Comparison of ENCODE assay signal across 23 cellular contexts in genomic region chr2:238151628-238152235, GRCh38. TPM values are rescaled to one million over a fixed set of nuclear protein-coding genes. Genes with fewer than 3 reads are reported as not detected.
"Had no signal": no experiment of that assay in that cellular context is flagged by ENCODE, and none has a peak within 500 bp of the region (broad histone marks: within the 10 kb centered on the region; RNA-seq: fewer than 3 reads in every experiment).

No MANE protein-coding gene starts in this region.

- H3K36me3 ChIP-seq: colonic mucosa, tibial nerve had no signal

- H3K4me1 ChIP-seq: body of pancreas, colonic mucosa, tibial nerve had no signal

- H3K4me1 Mint-ChIP-seq: activated CD4-positive, alpha-beta T cell treated with anti-CD3 and anti-CD28 coated beads for 36 hours; naive thymus-derived CD8-positive, alpha-beta T cell; neural crest cell had no signal

- DNase-seq: activated CD4-positive, alpha-beta T cell treated with anti-CD3 and anti-CD28 coated beads for 36 hours; activated CD4-positive, CD25-positive, alpha-beta regulatory T cell; activated effector memory CD4-positive, alpha-beta T cell treated with Interleukin-2 at 50 U/mL for 16 hours; activated naive CD4-positive, alpha-beta T cell treated with Interleukin-2 at 50 U/mL for 16 hours; activated T-cell treated with anti-CD3 and anti-CD28 coated beads for 4 hours; aorta; body of pancreas; colonic mucosa; effector CD8-positive, alpha-beta T cell; glutamatergic neuron; kidney; left colon; midbrain; naive thymus-derived CD8-positive, alpha-beta T cell; stimulated activated CD4-positive, alpha-beta T cell treated with anti-CD3 and anti-CD28 coated beads, Interleukin-2, amount 100 ng/mL, for 48 hours; stimulated activated naive CD4-positive, alpha-beta T cell treated with Interleukin-2 at 50 U/mL for 16 hours had no signal

- H3K27ac ChIP-seq: body of pancreas, colonic mucosa, tibial nerve had no signal

- H3K9me3 Mint-ChIP-seq: naive thymus-derived CD8-positive, alpha-beta T cell; neural crest cell had no signal

- H3K27me3 ChIP-seq: body of pancreas, colonic mucosa, tibial nerve had no signal

- ATAC-seq: activated CD4-positive, alpha-beta T cell treated with anti-CD3 and anti-CD28 coated beads for 36 hours; body of pancreas; left colon; naive thymus-derived CD8-positive, alpha-beta T cell; right cardiac atrium had no signal

- H3K27ac Mint-ChIP-seq: activated CD4-positive, alpha-beta T cell treated with anti-CD3 and anti-CD28 coated beads for 36 hours; activated naive CD8-positive, alpha-beta T cell; naive thymus-derived CD8-positive, alpha-beta T cell had no signal

- H3K27me3 Mint-ChIP-seq: activated CD4-positive, alpha-beta T cell treated with anti-CD3 and anti-CD28 coated beads for 36 hours; activated naive CD8-positive, alpha-beta T cell; naive thymus-derived CD8-positive, alpha-beta T cell had no signal

- H3K4me3 Mint-ChIP-seq: activated CD4-positive, alpha-beta T cell treated with anti-CD3 and anti-CD28 coated beads for 36 hours; activated naive CD8-positive, alpha-beta T cell; naive thymus-derived CD8-positive, alpha-beta T cell; neural crest cell had no signal

- H3K4me3 ChIP-seq: body of pancreas, colonic mucosa, tibial nerve had no signal

- H3K36me3 Mint-ChIP-seq: activated naive CD8-positive, alpha-beta T cell; naive thymus-derived CD8-positive, alpha-beta T cell had no signal

- H3K9me3 ChIP-seq: body of pancreas, colonic mucosa, tibial nerve had no signal

RNA-seq across cellular contexts. Expression of gene ERFE, which starts 7.0 kb away (rescaled TPM):
- total RNA-seq: naive thymus-derived CD8-positive, alpha-beta T cell; tibial nerve had no signal
- polyA plus RNA-seq: naive thymus-derived CD8-positive, alpha-beta T cell had no signal

RNA-seq across cellular contexts. Expression of gene KLHL30, which starts 13.3 kb away (rescaled TPM):
- total RNA-seq: activated CD4-positive, alpha-beta T cell treated with anti-CD3 and anti-CD28 coated beads for 36 hours; dermis microvascular lymphatic vessel endothelial cell; naive thymus-derived CD8-positive, alpha-beta T cell; T-helper 2 cell treated with Interferon-gamma antibody and Interleukin-4, amounts not matched to agents 100 ng/mL and 5 ng/mL, for 36 hours; temporal lobe had no signal
- polyA plus RNA-seq: naive thymus-derived CD8-positive, alpha-beta T cell had no signal

RNA-seq across cellular contexts. Expression of gene ESPNL, which starts 51.6 kb away (rescaled TPM):
- total RNA-seq: aorta, body of pancreas, dermis microvascular lymphatic vessel endothelial cell had no signal
- polyA plus RNA-seq: naive thymus-derived CD8-positive, alpha-beta T cell had no signal
